1 cellular context compared by ENCODE assay signal in genomic region chr11:62857541-62857982, GRCh38.
TF ChIP-seq lines count a peak whose summit lies in the region.

No MANE protein-coding gene starts in this region.

TF ChIP-seq in GM12878, 131 proteins besides CTCF, POLR2A, EP300 and RAD21:
- TF ChIP-seq ZNF384 (IDR thresholded peaks at IDR 0.05; ENCODE audit: borderline replicate concordance, low read depth, low read length): peak; percentile 56
- TF ChIP-seq SPI1 (IDR thresholded peaks at IDR 0.05; ENCODE audit: borderline replicate concordance, insufficient read depth, low read depth, low read length): peak; percentile 60; the same call in 1 of the 2 replicates
- no peak for TF ChIP-seq RELA (IDR thresholded peaks at IDR 0.05; ENCODE audit: borderline replicate concordance, partially characterized antibody)
- no peak for TF ChIP-seq BCL3 (IDR thresholded peaks at IDR 0.05; ENCODE audit: borderline replicate concordance, insufficient read depth, low read depth, low read length, poor library complexity, severe bottlenecking)
- TF ChIP-seq IRF4 (IDR thresholded peaks at IDR 0.05; ENCODE audit: low read depth, low read length): no peak
- no peak for TF ChIP-seq MTA3 (IDR thresholded peaks at IDR 0.05; ENCODE audit: borderline replicate concordance, low read length)
- peak; percentile 35 to 50; a peak in 3 of 4 replicates for TF ChIP-seq IKZF2 (IDR thresholded peaks at IDR 0.05)
- peak; percentile 72 for TF ChIP-seq RELB (IDR thresholded peaks at IDR 0.05; ENCODE audit: low read depth)
- TF ChIP-seq YY1 (IDR thresholded peaks at IDR 0.05; ENCODE audit: low read depth, low read length): 0 out of 2 replicates have a peak, but pooled peaks have one; percentile 12
- no peak for TF ChIP-seq TAF1 (IDR thresholded peaks at IDR 0.05; ENCODE audit: borderline replicate concordance, low read depth, low read length)
- no peak for TF ChIP-seq ATF7 (IDR thresholded peaks at IDR 0.05; ENCODE audit: low read depth)
TF ChIP-seq in GM12878: peak in this region for 5.
